In the genomic region with DNA sequence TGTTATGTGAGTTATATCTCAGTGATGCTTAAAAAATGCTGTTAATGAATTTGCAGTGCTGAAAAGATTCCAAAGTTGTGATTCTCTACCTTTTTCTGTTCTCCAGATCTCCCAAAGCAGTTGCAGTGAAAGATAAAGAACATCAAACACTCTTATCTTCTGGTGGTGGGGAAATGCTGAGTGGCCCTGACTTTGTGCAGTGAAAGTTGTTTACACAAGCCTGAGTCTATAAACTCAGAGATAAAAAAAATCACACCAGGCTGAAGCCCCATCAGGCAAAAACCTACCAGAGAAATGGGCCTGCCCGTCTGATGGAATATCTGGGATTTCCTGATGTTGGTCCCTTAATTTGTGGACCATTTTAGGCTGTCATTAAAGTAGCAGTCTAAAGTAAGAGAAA, we compare ENCODE assay signal across 1 cellular context.
TF ChIP-seq lines count a peak whose summit lies in the region.

No MANE protein-coding gene starts in this region.

TF ChIP-seq in liver, 16 proteins besides CTCF, POLR2A, EP300 and RAD21 (continued from another document):
- TF ChIP-seq, protein P1, sequence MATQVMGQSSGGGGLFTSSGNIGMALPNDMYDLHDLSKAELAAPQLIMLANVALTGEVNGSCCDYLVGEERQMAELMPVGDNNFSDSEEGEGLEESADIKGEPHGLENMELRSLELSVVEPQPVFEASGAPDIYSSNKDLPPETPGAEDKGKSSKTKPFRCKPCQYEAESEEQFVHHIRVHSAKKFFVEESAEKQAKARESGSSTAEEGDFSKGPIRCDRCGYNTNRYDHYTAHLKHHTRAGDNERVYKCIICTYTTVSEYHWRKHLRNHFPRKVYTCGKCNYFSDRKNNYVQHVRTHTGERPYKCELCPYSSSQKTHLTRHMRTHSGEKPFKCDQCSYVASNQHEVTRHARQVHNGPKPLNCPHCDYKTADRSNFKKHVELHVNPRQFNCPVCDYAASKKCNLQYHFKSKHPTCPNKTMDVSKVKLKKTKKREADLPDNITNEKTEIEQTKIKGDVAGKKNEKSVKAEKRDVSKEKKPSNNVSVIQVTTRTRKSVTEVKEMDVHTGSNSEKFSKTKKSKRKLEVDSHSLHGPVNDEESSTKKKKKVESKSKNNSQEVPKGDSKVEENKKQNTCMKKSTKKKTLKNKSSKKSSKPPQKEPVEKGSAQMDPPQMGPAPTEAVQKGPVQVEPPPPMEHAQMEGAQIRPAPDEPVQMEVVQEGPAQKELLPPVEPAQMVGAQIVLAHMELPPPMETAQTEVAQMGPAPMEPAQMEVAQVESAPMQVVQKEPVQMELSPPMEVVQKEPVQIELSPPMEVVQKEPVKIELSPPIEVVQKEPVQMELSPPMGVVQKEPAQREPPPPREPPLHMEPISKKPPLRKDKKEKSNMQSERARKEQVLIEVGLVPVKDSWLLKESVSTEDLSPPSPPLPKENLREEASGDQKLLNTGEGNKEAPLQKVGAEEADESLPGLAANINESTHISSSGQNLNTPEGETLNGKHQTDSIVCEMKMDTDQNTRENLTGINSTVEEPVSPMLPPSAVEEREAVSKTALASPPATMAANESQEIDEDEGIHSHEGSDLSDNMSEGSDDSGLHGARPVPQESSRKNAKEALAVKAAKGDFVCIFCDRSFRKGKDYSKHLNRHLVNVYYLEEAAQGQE (IDR thresholded peaks at IDR 0.05) = peak; percentile 15
- peak; percentile 22 for TF ChIP-seq SP1 (IDR thresholded peaks at IDR 0.05)
- TF ChIP-seq NR2F2 (IDR thresholded peaks at IDR 0.05) = no peak
- peak; percentile 58 for TF ChIP-seq FOXA1 (IDR thresholded peaks at IDR 0.05)
- TF ChIP-seq, protein P2, sequence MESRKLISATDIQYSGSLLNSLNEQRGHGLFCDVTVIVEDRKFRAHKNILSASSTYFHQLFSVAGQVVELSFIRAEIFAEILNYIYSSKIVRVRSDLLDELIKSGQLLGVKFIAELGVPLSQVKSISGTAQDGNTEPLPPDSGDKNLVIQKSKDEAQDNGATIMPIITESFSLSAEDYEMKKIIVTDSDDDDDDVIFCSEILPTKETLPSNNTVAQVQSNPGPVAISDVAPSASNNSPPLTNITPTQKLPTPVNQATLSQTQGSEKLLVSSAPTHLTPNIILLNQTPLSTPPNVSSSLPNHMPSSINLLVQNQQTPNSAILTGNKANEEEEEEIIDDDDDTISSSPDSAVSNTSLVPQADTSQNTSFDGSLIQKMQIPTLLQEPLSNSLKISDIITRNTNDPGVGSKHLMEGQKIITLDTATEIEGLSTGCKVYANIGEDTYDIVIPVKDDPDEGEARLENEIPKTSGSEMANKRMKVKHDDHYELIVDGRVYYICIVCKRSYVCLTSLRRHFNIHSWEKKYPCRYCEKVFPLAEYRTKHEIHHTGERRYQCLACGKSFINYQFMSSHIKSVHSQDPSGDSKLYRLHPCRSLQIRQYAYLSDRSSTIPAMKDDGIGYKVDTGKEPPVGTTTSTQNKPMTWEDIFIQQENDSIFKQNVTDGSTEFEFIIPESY (IDR thresholded peaks at IDR 0.05) = no peak
